Comparison of ENCODE assay signal across 15 cellular contexts in the genomic region with DNA sequence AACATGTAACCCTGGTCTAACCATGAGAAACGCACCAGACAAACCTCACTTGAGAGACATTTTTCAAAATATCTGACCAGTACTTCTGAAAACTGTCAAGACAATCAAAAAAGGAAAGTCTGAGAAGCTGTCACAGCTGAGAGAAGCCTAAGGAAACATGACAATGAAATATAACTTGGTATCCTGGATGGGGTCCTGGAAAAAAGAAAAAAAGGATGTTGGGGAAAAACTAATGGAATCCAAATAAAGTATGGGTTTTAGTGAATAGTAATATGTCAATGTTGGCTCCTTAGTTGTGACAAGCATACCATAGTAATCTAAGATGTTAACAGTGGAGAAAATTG. TPM values are rescaled to one million over a fixed set of nuclear protein-coding genes. Genes with fewer than 3 reads are reported as not detected.
DNase-seq lines count a peak whose midpoint lies in the region; TF ChIP-seq lines count a peak whose summit lies in the region.
"Had no signal": no experiment of that assay in that cellular context is flagged by ENCODE, and none has a peak within 500 bp of the region (broad histone marks: within the 10 kb centered on the region; RNA-seq: fewer than 3 reads in every experiment).

No MANE protein-coding gene starts in this region.

- no peaks in the 10 kb centered on the region for H3K27me3 Mint-ChIP-seq in nephron progenitor cell (ENCODE audit: low read depth, poor library complexity)
- H3K27me3 Mint-ChIP-seq: activated CD4-positive, alpha-beta T cell treated with anti-CD3 and anti-CD28 coated beads, Interleukin-2, amount 10 ng/mL, durations not matched to agents 24 days and 14 days had no signal

- H3K36me3 Mint-ChIP-seq in nephron progenitor cell (ENCODE audit: low read depth): no peaks in the 10 kb centered on the region

- H2AFZ ChIP-seq in osteoblast (ENCODE audit: low read length): peak overlapping the region; percentile 13

- H3K9ac ChIP-seq in HUES6 (ENCODE audit: low read length): no peak overlapping the region
- H3K9ac ChIP-seq: BLaER1 had no signal

- CTCF ChIA-PET in A673 (lab: Charles Lee): no interaction called here

- POLR2A ChIA-PET in A673 (lab: Charles Lee; ENCODE audit: low non-redundant PET): no interaction called here

- H3K4me3 ChIP-seq in A673 (ENCODE audit: low read depth, low read length, poor library complexity, severe bottlenecking) (no peak overlapping the region), HUES6 (ENCODE audit: low read depth, low read length) (no peak overlapping the region), osteoblast (ENCODE audit: insufficient read depth, low read length) (peak overlapping the region; percentile 56)
- H3K4me3 ChIP-seq: BLaER1 had no signal

- H3K4me1 ChIP-seq in A673 (ENCODE audit: insufficient read depth, low read length, poor library complexity, severe bottlenecking): peaks cover 22% of the 10 kb centered on the region
- no peaks in the 10 kb centered on the region; the same call in 1 of the 2 replicates for H3K4me1 ChIP-seq in HUES6 (ENCODE audit: control insufficient read depth, insufficient read depth, low read length)
- peaks cover 21% of the 10 kb centered on the region for H3K4me1 ChIP-seq in osteoblast (ENCODE audit: insufficient read depth, low read length)
- H3K4me1 ChIP-seq: BLaER1 had no signal

- intact Hi-C loops in A673 (cut with micrococcal nuclease; ENCODE audit: unreplicated experiment): no loop called here

- H3K79me2 ChIP-seq in osteoblast (ENCODE audit: insufficient read depth, low read length): no peaks in the 10 kb centered on the region

- H3K27me3 ChIP-seq in A673 (replicated peaks; ENCODE audit: insufficient read depth, low read depth, low read length, poor library complexity) (no peaks in the 10 kb centered on the region), HUES6 (ENCODE audit: control insufficient read depth, insufficient read depth, low read length) (no peaks in the 10 kb centered on the region), osteoblast (ENCODE audit: insufficient read depth, low read length) (no peaks in the 10 kb centered on the region)
- H3K27me3 ChIP-seq: BLaER1 had no signal

- H3K4me2 ChIP-seq in osteoblast (ENCODE audit: insufficient read depth, low read length): peak overlapping the region; percentile 80
- H3K4me2 ChIP-seq: BLaER1 had no signal

- peaks cover 7% of the 10 kb centered on the region for H3K4me1 Mint-ChIP-seq in nephron progenitor cell
- H3K4me1 Mint-ChIP-seq: central memory CD8-positive, alpha-beta T cell had no signal

- H3K36me3 ChIP-seq in A673 (ENCODE audit: insufficient read depth, low read length, poor library complexity, severe bottlenecking) (no peaks in the 10 kb centered on the region), HUES6 (ENCODE audit: control insufficient read depth, insufficient read depth, low read length) (no peaks in the 10 kb centered on the region), osteoblast (ENCODE audit: insufficient read depth, low read length) (no peaks in the 10 kb centered on the region)
- H3K36me3 ChIP-seq: BLaER1 had no signal

- H3K27ac ChIP-seq in A673 (ENCODE audit: low read depth, low read length, poor library complexity, severe bottlenecking) (peak overlapping the region; percentile 95), HUES6 (ENCODE audit: low read depth, low read length) (peak overlapping the region; percentile 24; the same call in 1 of the 2 replicates), osteoblast (ENCODE audit: low read depth, low read length) (peak overlapping the region; percentile 95)
- H3K27ac ChIP-seq: BLaER1 had no signal

- no peak overlapping the region for H3K27ac Mint-ChIP-seq in nephron progenitor cell

- H3K9me3 Mint-ChIP-seq in nephron progenitor cell: no peaks in the 10 kb centered on the region
- H3K9me3 Mint-ChIP-seq: activated CD4-positive, alpha-beta T cell treated with anti-CD3 and anti-CD28 coated beads, Interleukin-2, amount 10 ng/mL, durations not matched to agents 24 days and 14 days; central memory CD8-positive, alpha-beta T cell; neural crest cell had no signal

- no TSS peak for BruUV-seq in A673 (replicated peaks; lab: Mats Ljungman, UMichigan)

- no peak for TF ChIP-seq CTCF in A673 (conservative IDR thresholded peaks at IDR 0.05; ENCODE audit: low read depth, low read length)
- TF ChIP-seq CTCF in osteoblast (IDR thresholded peaks at IDR 0.05; ENCODE audit: extremely low read depth, low read depth, low read length): no peak
- TF ChIP-seq CTCF in nephron progenitor cell (IDR thresholded peaks at IDR 0.05): no peak

- no peak overlapping the region for H3K4me3 Mint-ChIP-seq in nephron progenitor cell
- H3K4me3 Mint-ChIP-seq: central memory CD8-positive, alpha-beta T cell; neural crest cell had no signal

- no peaks in the 10 kb centered on the region for H3K9me3 ChIP-seq in A673 (ENCODE audit: low read depth, low read length, poor library complexity, severe bottlenecking)
- H3K9me3 ChIP-seq in HUES6 (ENCODE audit: control insufficient read depth, insufficient read depth, low read depth, low read length): no peaks in the 10 kb centered on the region
- H3K9me3 ChIP-seq in osteoblast (ENCODE audit: low read depth, low read length): no peaks in the 10 kb centered on the region
- H3K9me3 ChIP-seq: BLaER1 had no signal

- DNase-seq in A673 (ENCODE audit: low spot score): no peak
- DNase-seq in dermis blood vessel endothelial cell: peak; percentile 9
- no peak for DNase-seq in osteoblast (ENCODE audit: insufficient read length, low spot score, missing footprints)
- DNase-seq in NCI-H345 (lab: John Stamatoyannopoulos, UW): no peak
- no peak for DNase-seq in stimulated activated CD4-positive, alpha-beta T cell treated with anti-CD3 and anti-CD28 coated beads, Interleukin-15, amount 100 ng/mL, for 24 hours
- DNase-seq in iPS-NIHi7 (ENCODE audit: extremely low spot score): no peak
- DNase-seq in nephron progenitor cell: no peak
- DNase-seq: activated CD4-positive, alpha-beta T cell treated with anti-CD3 and anti-CD28 coated beads, Interleukin-2, amount 10 ng/mL, durations not matched to agents 24 days and 14 days; activated naive CD4-positive, alpha-beta T cell; stimulated activated CD8-positive, alpha-beta memory T cell treated with anti-CD3 and anti-CD28 coated beads, Interleukin-4, amount 100 ng/mL, for 48 hours had no signal

- H4K20me1 ChIP-seq in osteoblast (ENCODE audit: insufficient read depth, low read length): no peaks in the 10 kb centered on the region
- H4K20me1 ChIP-seq: BLaER1 had no signal

RNA-seq across cellular contexts. Expression of a gene that starts 9.3 kb away (rescaled TPM):
- 0.13 and 0.42 TPM in 2 replicates for total RNA-seq in A673 (2021)
- total RNA-seq in dermis blood vessel endothelial cell: 0.05 TPM in 1 of 2 replicates, not detected in the other
- 0.29 and 0.36 TPM in 2 replicates for total RNA-seq in osteoblast
- total RNA-seq: activated CD4-positive, alpha-beta T cell treated with anti-CD3 and anti-CD28 coated beads, Interleukin-2, amount 10 ng/mL, durations not matched to agents 24 days and 14 days; kidney epithelial cell; neural crest cell had no signal

RNA-seq across cellular contexts. Expression of a gene that starts 37.3 kb away (rescaled TPM):
- total RNA-seq in A673 (2021) (185 and 204 TPM in 2 replicates), dermis blood vessel endothelial cell (261 and 330 TPM in 2 replicates), osteoblast (277 and 316 TPM in 2 replicates)

Comparison
In these comparisons a context has a peak if more than half of its experiments do, and no peak if none do; other contexts are left out.
1. H3K27ac ChIP-seq: peak in every context shown above with its lines; median percentile 95 in A673; 95 in osteoblast; 24 in HUES6.